In genomic region chr13:27973291-27973690, GRCh38 we compare ENCODE assay signal across 21 cellular contexts. TPM values are rescaled to one million over a fixed set of nuclear protein-coding genes. Genes with fewer than 3 reads are reported as not detected.
DNase-seq lines count a peak whose midpoint lies in the region; ATAC-seq and TF ChIP-seq lines count a peak whose summit lies in the region.
"Had no signal": no experiment of that assay in that cellular context is flagged by ENCODE, and none has a peak within 500 bp of the region (broad histone marks: within the 10 kb centered on the region; RNA-seq: fewer than 3 reads in every experiment).

No MANE protein-coding gene starts in this region.

- H3K79me2 ChIP-seq in osteoblast (ENCODE audit: insufficient read depth, low read length): no peaks in the 10 kb centered on the region

- H3K27ac ChIP-seq in right atrium auricular region (no peak overlapping the region), osteoblast (ENCODE audit: low read depth, low read length) (no peak overlapping the region)
- H3K27ac ChIP-seq: A549; BLaER1 treated with 17β-estradiol and CSF1 and Interleukin-3, amounts not matched to agents 10 nM and 100 nM; SJSA1 had no signal

- no peak overlapping the region for H3K4me3 ChIP-seq in right atrium auricular region
- no peak overlapping the region for H3K4me3 ChIP-seq in osteoblast (ENCODE audit: insufficient read depth, low read length)
- H3K4me3 ChIP-seq: A549; BLaER1 treated with 17β-estradiol and CSF1 and Interleukin-3, amounts not matched to agents 10 nM and 100 nM; MG63; SJSA1 had no signal

- H3K4me2 ChIP-seq in osteoblast (ENCODE audit: insufficient read depth, low read length): no peak overlapping the region
- H3K4me2 ChIP-seq: A549; BLaER1 treated with 17β-estradiol and CSF1 and Interleukin-3, amounts not matched to agents 10 nM and 100 nM had no signal

- H3K27ac Mint-ChIP-seq in glutamatergic neuron (ENCODE audit: unreplicated experiment): peak overlapping the region; percentile 74
- H3K27ac Mint-ChIP-seq: CD8-positive, alpha-beta memory T cell had no signal

- H3K27me3 Mint-ChIP-seq in glutamatergic neuron (ENCODE audit: unreplicated experiment): peaks cover 42% of the 10 kb centered on the region

- TF ChIP-seq CTCF in right atrium auricular region (IDR thresholded peaks at IDR 0.05): no peak
- TF ChIP-seq CTCF in glutamatergic neuron (IDR thresholded peaks at IDR 0.05; ENCODE audit: partially characterized antibody, unreplicated experiment): no peak
- no peak for TF ChIP-seq CTCF in osteoblast (IDR thresholded peaks at IDR 0.05; ENCODE audit: extremely low read depth, low read depth, low read length)

- H3K36me3 Mint-ChIP-seq in glutamatergic neuron (ENCODE audit: unreplicated experiment): no peaks in the 10 kb centered on the region
- H3K36me3 Mint-ChIP-seq: CD8-positive, alpha-beta memory T cell had no signal

- H3K9me3 Mint-ChIP-seq in glutamatergic neuron (ENCODE audit: unreplicated experiment): peaks cover 16% of the 10 kb centered on the region
- H3K9me3 Mint-ChIP-seq: CD8-positive, alpha-beta memory T cell had no signal

- no peak overlapping the region for H2AFZ ChIP-seq in osteoblast (ENCODE audit: low read length)

- H3K27me3 ChIP-seq in right atrium auricular region: peaks cover 19 to 46% of the 10 kb centered on the region in 2 donors
- peaks cover 98% of the 10 kb centered on the region for H3K27me3 ChIP-seq in osteoblast (ENCODE audit: insufficient read depth, low read length)

- no peaks in the 10 kb centered on the region for H4K20me1 ChIP-seq in osteoblast (ENCODE audit: insufficient read depth, low read length)

- no peak for ATAC-seq in left cardiac atrium
- no peak for ATAC-seq in GM18511 (IDR thresholded peaks at IDR 0.05; ENCODE audit: unreplicated experiment)
- ATAC-seq in GM21526 (IDR thresholded peaks at IDR 0.05; ENCODE audit: low FRiP score, unreplicated experiment): no peak
- ATAC-seq: A549, PC-3 had no signal

- DNase-seq in right atrium auricular region (ENCODE audit: low spot score) (peak; percentile 28), left cardiac atrium (no peak), glutamatergic neuron (peak; percentile 77), osteoblast (ENCODE audit: insufficient read length, low spot score, missing footprints) (peak; percentile 55), NCI-H146 (lab: John Stamatoyannopoulos, UW) (no peak)
- DNase-seq: CD8-positive, alpha-beta memory T cell; H9; IMR-90; Kasumi-1; MG63; NCI-H1048; NCI-H1436; NCI-H2029; NCI-H345; NCI-H524 treated with DMSO at 0.1 percent for 48 hours; PC-3 had no signal

- peaks cover 17% of the 10 kb centered on the region for H3K4me1 Mint-ChIP-seq in glutamatergic neuron (ENCODE audit: low read depth, unreplicated experiment)

- peak overlapping the region; percentile 14 for H3K4me3 Mint-ChIP-seq in glutamatergic neuron (ENCODE audit: unreplicated experiment)
- H3K4me3 Mint-ChIP-seq: CD8-positive, alpha-beta memory T cell; H9 had no signal

- no peaks in the 10 kb centered on the region for H3K9me3 ChIP-seq in right atrium auricular region
- H3K9me3 ChIP-seq in osteoblast (ENCODE audit: low read depth, low read length): no peaks in the 10 kb centered on the region
- H3K9me3 ChIP-seq: A549, MG63, SJSA1 had no signal

- no peaks in the 10 kb centered on the region for H3K36me3 ChIP-seq in right atrium auricular region
- no peaks in the 10 kb centered on the region for H3K36me3 ChIP-seq in osteoblast (ENCODE audit: insufficient read depth, low read length)
- H3K36me3 ChIP-seq: BLaER1 treated with 17β-estradiol and CSF1 and Interleukin-3, amounts not matched to agents 10 nM and 100 nM; MG63; SJSA1 had no signal

- intact Hi-C loops in left cardiac atrium (cut with DNase I): no loop called here

- peaks cover 0 to 30% of the 10 kb centered on the region in 2 donors for H3K4me1 ChIP-seq in right atrium auricular region
- no peaks in the 10 kb centered on the region for H3K4me1 ChIP-seq in osteoblast (ENCODE audit: insufficient read depth, low read length)
- H3K4me1 ChIP-seq: A549, SJSA1 had no signal

RNA-seq across cellular contexts. Expression of gene CDX2, which starts 4.2 kb away (rescaled TPM):
- total RNA-seq in right atrium auricular region (not detected), left cardiac atrium (not detected), glutamatergic neuron (ENCODE audit: unreplicated experiment) (1.1 TPM), osteoblast (not detected in 2 replicates)
- total RNA-seq: CD8-positive, alpha-beta memory T cell; H9; IMR-90; SJSA1 had no signal

RNA-seq across cellular contexts. Expression of gene URAD, which starts 15.2 kb away (rescaled TPM):
- total RNA-seq in right atrium auricular region (not detected), left cardiac atrium (not detected), glutamatergic neuron (ENCODE audit: unreplicated experiment) (not detected), osteoblast (not detected in 2 replicates)
- total RNA-seq: CD8-positive, alpha-beta memory T cell; H9; IMR-90; PC-3; SJSA1 had no signal

RNA-seq across cellular contexts. Expression of gene PDX1, which starts 53.5 kb away (rescaled TPM):
- total RNA-seq in right atrium auricular region (not detected), left cardiac atrium (not detected), glutamatergic neuron (ENCODE audit: unreplicated experiment) (not detected), osteoblast (not detected in 2 replicates)
- total RNA-seq: CD8-positive, alpha-beta memory T cell; H9; IMR-90; PC-3; SJSA1 had no signal

Comparison
In these comparisons a context has a peak if more than half of its experiments do, and no peak if none do; other contexts are left out.
1. DNase-seq: peak in right atrium auricular region (single experiment), glutamatergic neuron (single experiment) and osteoblast (single experiment); none in left cardiac atrium (single experiment) and NCI-H146 (single experiment).